ENCODE assay signal across 17 cellular contexts in genomic region chr10:84370268-84370667, GRCh38. TPM values are rescaled to one million over a fixed set of nuclear protein-coding genes. Genes with fewer than 3 reads are reported as not detected.
DNase-seq lines count a peak whose midpoint lies in the region; ATAC-seq, FAIRE-seq and TF ChIP-seq lines count a peak whose summit lies in the region.
"Had no signal": no experiment of that assay in that cellular context is flagged by ENCODE, and none has a peak within 500 bp of the region (broad histone marks: within the 10 kb centered on the region; RNA-seq: fewer than 3 reads in every experiment).

No MANE protein-coding gene starts in this region.

- CTCF ChIA-PET in A549 (lab: Yijun Ruan, JAX) (interaction anchor here (2.1 to 7.1 kb wide), 3 partner anchors 18 to 169 kb away, joined by 9 to 101 read pairs (median 18); no protein-coding TSS in a partner anchor), PC-3 (lab: Charles Lee) (no interaction called here), K562 (lab: Yijun Ruan, JAX; ENCODE audit: low intra/inter-chr PET ratio) (no interaction called here)
- CTCF ChIA-PET in CD4-positive, alpha-beta T cell (lab: Charles Lee) = interaction anchor here (1.9 kb wide), 1 partner anchor 106 kb away, joined by 6 read pairs; no protein-coding TSS in a partner anchor

- no peaks in the 10 kb centered on the region for H3K27me3 ChIP-seq in CD4-positive, alpha-beta T cell (ENCODE audit: control insufficient read depth, insufficient read depth, low read length)
- no peaks in the 10 kb centered on the region for H3K27me3 ChIP-seq in PC-3 (ENCODE audit: low read length)
- H3K27me3 ChIP-seq in K562 (ENCODE audit: control insufficient read depth in 2 of 2, insufficient read depth in 2 of 2, low read length in 2 of 2) = no peaks in the 10 kb centered on the region
- H3K27me3 ChIP-seq: BE2C had no signal

- no peak for FAIRE-seq in A549 (lab: Jason Lieb, UNC)
- FAIRE-seq in K562 (lab: Jason Lieb, UNC) = no peak
- FAIRE-seq: GM12891 had no signal

- POLR2A ChIA-PET in A549 (lab: Yijun Ruan, JAX) = interaction anchor here (1.5 kb wide), 1 partner anchor 170 kb away, joined by 3 read pairs; no protein-coding TSS in a partner anchor
- POLR2A ChIA-PET in CD4-positive, alpha-beta T cell (lab: Charles Lee) = no interaction called here
- POLR2A ChIA-PET in PC-3 (lab: Charles Lee; ENCODE audit: unreplicated experiment) = no interaction called here
- POLR2A ChIA-PET in K562 (lab: Yijun Ruan, JAX) = interaction anchor here (0.8 kb wide), 1 partner anchor 379 kb away, joined by 4 read pairs; no protein-coding TSS in a partner anchor

- BruUV-seq in PC-3 (replicated peaks; lab: Mats Ljungman, UMichigan) = no TSS peak
- BruUV-seq in K562 (replicated peaks; lab: Mats Ljungman, UMichigan) = no TSS peak

- WGBS in A549 (ENCODE audit: missing lambda C conversion rate) = 14% methylated on average over 2 of the region's 2 CpGs
- WGBS in K562 (ENCODE audit: insufficient coverage, low coverage, missing lambda C conversion rate) = 9% methylated on average over 2 of the region's 2 CpGs

- H2AFZ ChIP-seq in PC-3 (ENCODE audit: low read length) (no peak overlapping the region), K562 (ENCODE audit: low read depth, low read length) (no peak overlapping the region)

- H3K9me2 ChIP-seq in PC-3 (replicated peaks; ENCODE audit: low read length) = no peaks in the 10 kb centered on the region

- H3K4me3 ChIP-seq in A549 (no peak overlapping the region), PC-3 (ENCODE audit: low read length) (no peak overlapping the region), K562 (no peak overlapping the region)
- H3K4me3 ChIP-seq: HAP-1 had no signal

- H3K36me3 ChIP-seq in PC-3 (ENCODE audit: low read depth, low read length) = peaks cover 5% of the 10 kb centered on the region; the same call in 1 of the 2 replicates
- H3K36me3 ChIP-seq in K562 (ENCODE audit: control insufficient read depth, insufficient read depth, low read length) = peaks cover 10% of the 10 kb centered on the region; the same call in 2 of the 3 replicates

- intact Hi-C loops in CD4-positive, alpha-beta T cell (cut with DNase I, micrococcal nuclease) = no loop called here
- intact Hi-C loops in PC-3 (cut with micrococcal nuclease) = no loop called here
- intact Hi-C loops in K562 (cut with micrococcal nuclease) = loop anchor here (10.0 kb wide), 1 partner anchor 345 kb away; no protein-coding TSS in a partner anchor

- DNase-seq in A549 (ENCODE audit: low read depth in 1 of 2, low spot score in 1 of 2) (peak in 1 of 2 experiments; percentile 17), PC-3 (peak; percentile 70), K562 (ENCODE audit: extremely low read depth in 1 of 4, low spot score in 3 of 4) (no peak), NCI-H526 treated with DMSO at 0.1 percent for 48 hours (lab: John Stamatoyannopoulos, UW) (no peak), NCI-H2227 (lab: John Stamatoyannopoulos, UW; ENCODE audit: unreplicated experiment) (no peak), NAMALWA (ENCODE audit: low spot score) (no peak)
- DNase-seq in CD4-positive, alpha-beta T cell = no peak
- DNase-seq: BE2C, Calu3, DMS 273 treated with DMSO at 0.1 percent for 48 hours, DMS79, GOT3, KBM-7 had no signal

- no peaks in the 10 kb centered on the region for H3F3A ChIP-seq in PC-3 (ENCODE audit: low read length, unreplicated experiment)

- H3K27ac Mint-ChIP-seq in CD4-positive, alpha-beta T cell = peak overlapping the region; percentile 42

- H3K79me2 ChIP-seq in PC-3 (ENCODE audit: low read length) (0 out of 2 replicates have a peak, but pooled peaks cover 15% of the 10 kb centered on the region), K562 (ENCODE audit: control insufficient read depth, insufficient read depth, low read length) (no peaks in the 10 kb centered on the region)

- no peak for TF ChIP-seq EP300 in A549 (IDR thresholded peaks at IDR 0.05)
- TF ChIP-seq EP300 in K562 (IDR thresholded peaks at IDR 0.05; ENCODE audit: low read length) = no peak

- H4K20me1 ChIP-seq in PC-3 (ENCODE audit: low read length) = no peaks in the 10 kb centered on the region
- H4K20me1 ChIP-seq in K562 (replicated peaks; ENCODE audit: control insufficient read depth, insufficient read depth, low read length) = no peaks in the 10 kb centered on the region

- no peak for TF ChIP-seq CTCF in A549 (IDR thresholded peaks at IDR 0.05)
- TF ChIP-seq CTCF in CD4-positive, alpha-beta T cell (IDR thresholded peaks at IDR 0.05) = no peak
- no peak for TF ChIP-seq CTCF in PC-3 (conservative IDR thresholded peaks at IDR 0.05; ENCODE audit: low read depth, low read length)
- no peak for TF ChIP-seq CTCF in K562 (IDR thresholded peaks at IDR 0.05 in 2 of 3, conservative IDR thresholded peaks at IDR 0.05 in 1 of 3; ENCODE audit: insufficient read depth in 2 of 3, low read depth in 1 of 3, low read length in 3 of 3)

- H3K9me3 ChIP-seq in A549 (0 out of 3 replicates have a peak, but pooled peaks cover 2% of the 10 kb centered on the region), PC-3 (ENCODE audit: low read length) (no peaks in the 10 kb centered on the region), K562 (replicated peaks; ENCODE audit: control insufficient read depth, insufficient read depth, low read depth, low read length) (no peaks in the 10 kb centered on the region)
- H3K9me3 ChIP-seq in CD4-positive, alpha-beta T cell (ENCODE audit: control insufficient read depth, low read length) = no peaks in the 10 kb centered on the region
- H3K9me3 ChIP-seq: BE2C, HAP-1 had no signal

- H3K4me1 Mint-ChIP-seq in CD4-positive, alpha-beta T cell (ENCODE audit: low read depth) = peaks cover 61% of the 10 kb centered on the region

- H3K27ac ChIP-seq in A549 (peak overlapping the region; percentile 30 to 49; a peak in 3 of 6 replicates), PC-3 (ENCODE audit: low read length) (peak overlapping the region; percentile 38), K562 (ENCODE audit: extremely low read depth, low read depth, low read length) (no peak overlapping the region)
- H3K27ac ChIP-seq in CD4-positive, alpha-beta T cell (ENCODE audit: low read depth, low read length) = no peak overlapping the region
- H3K27ac ChIP-seq: C4-2B had no signal

- no peaks in the 10 kb centered on the region for H3K27me3 Mint-ChIP-seq in CD4-positive, alpha-beta T cell

- H3K4me1 ChIP-seq in A549 (peaks cover 26% of the 10 kb centered on the region), PC-3 (ENCODE audit: insufficient read depth, low read length) (peaks cover 14% of the 10 kb centered on the region), K562 (replicated peaks in 1 of 2; ENCODE audit: control insufficient read depth in 2 of 2, insufficient read depth in 2 of 2, low read length in 2 of 2) (no peaks in the 10 kb centered on the region)
- H3K4me1 ChIP-seq: BE2C, HAP-1 had no signal

- H3K4me2 ChIP-seq in A549 (peak overlapping the region; percentile 59), PC-3 (ENCODE audit: low read length) (peak overlapping the region; percentile 59), K562 (ENCODE audit: insufficient read depth, low read length) (no peak overlapping the region)

- H3K4me3 Mint-ChIP-seq in CD4-positive, alpha-beta T cell = no peak overlapping the region

- no peaks in the 10 kb centered on the region for H3K9me1 ChIP-seq in K562 (ENCODE audit: control insufficient read depth, insufficient read depth, low read length)

- in situ Hi-C loops in K562 (cut with MboI) = loop anchor here (5.0 kb wide), 1 partner anchor 172 kb away; no protein-coding TSS in a partner anchor

- peak in 1 of 2 experiments; percentile 61; a peak in 3 of 6 replicates for ATAC-seq in A549
- no peak for ATAC-seq in CD4-positive, alpha-beta T cell (ENCODE audit: poor library complexity)
- no peak for ATAC-seq in PC-3
- ATAC-seq in K562 = no peak
- ATAC-seq in HG03571 (IDR thresholded peaks at IDR 0.05; ENCODE audit: unreplicated experiment) = no peak

- no peak for TF ChIP-seq POLR2A in A549 (IDR thresholded peaks at IDR 0.05; ENCODE audit: low read length)
- no peak for TF ChIP-seq POLR2A in K562 (conservative IDR thresholded peaks at IDR 0.05)

- H3K9ac ChIP-seq in PC-3 (ENCODE audit: low read length) = no peak overlapping the region
- no peak overlapping the region for H3K9ac ChIP-seq in K562 (ENCODE audit: insufficient read depth in 1 of 2, low read depth in 2 of 2, low read length in 2 of 2)

- TF ChIP-seq RAD21 in A549 (conservative IDR thresholded peaks at IDR 0.05 in 1 of 2, IDR thresholded peaks at IDR 0.05 in 1 of 2) = no peak
- TF ChIP-seq RAD21 in K562 (CRISPR knock-in tag; conservative IDR thresholded peaks at IDR 0.05 in 1 of 2, IDR thresholded peaks at IDR 0.05 in 1 of 2) = no peak

- H3K9me3 Mint-ChIP-seq in CD4-positive, alpha-beta T cell = peaks cover 4% of the 10 kb centered on the region

- H3K36me3 Mint-ChIP-seq in CD4-positive, alpha-beta T cell (ENCODE audit: low read depth) = peaks cover 54% of the 10 kb centered on the region

TF ChIP-seq in A549, 52 proteins besides CTCF, POLR2A, EP300 and RAD21 (continues in another document):
- no peak for TF ChIP-seq HOXA7 (CRISPR knock-in tag; IDR thresholded peaks at IDR 0.05)

TF ChIP-seq in K562, 482 proteins besides CTCF, POLR2A, EP300 and RAD21 (continues in another document):
- no peak for TF ChIP-seq KLF6 (CRISPR knock-in tag; IDR thresholded peaks at IDR 0.05; ENCODE audit: borderline replicate concordance)

RNA-seq across cellular contexts. Expression of gene CCSER2, which starts 41.9 kb away (rescaled TPM):
- polyA plus RNA-seq in A549 (2011; rRNA removed) (26.4 and 28.2 TPM in 2 replicates), A549 (2017; fragmentation: RNase III; extraction: RNeasy Plus Mini Kit Qiagen cat#74134 plus additional on column Dnase treatment) (8.2 to 9.2 TPM (median 8.3 TPM) in 3 replicates), K562 (2011; rRNA removed) (14.8 and 16.7 TPM in 2 replicates), K562 (2014; fragmentation: Illumina TruSeq; extraction: Trizol) (7.0 and 9.7 TPM in 2 replicates), K562 (2014; fragmentation: Nextera tagmentation; extraction: Ambion mirVana) (1 to 10 TPM; 2.7 to 2.9 TPM), K562 (2014; rRNA removed) (3.1 and 4.0 TPM in 2 replicates)
- 4.8 and 6.0 TPM in 2 replicates for polyA plus RNA-seq in A549 (2012; cell fraction: cytosol; rRNA removed)
- polyA plus RNA-seq in A549 (2012; cell fraction: nucleus; rRNA removed) = 2.8 and 4.4 TPM in 2 replicates
- 23.5 and 25.4 TPM in 2 replicates for polyA minus RNA-seq in A549 (2011; rRNA and poly(A)+ RNA removed)
- total RNA-seq in CD4-positive, alpha-beta T cell = 100 to 1,000 TPM; 134 to 148 TPM
- total RNA-seq in PC-3 (2014; rRNA removed) (10.2 and 14.1 TPM in 2 replicates), K562 (2014; rRNA removed) (5.6 and 6.7 TPM in 2 replicates), K562 (2014; rRNA removed; fragmentation: Illumina TruSeq; extraction: Trizol) (12.0 and 13.9 TPM in 2 replicates), K562 (2015; rRNA removed; fragmentation: Illumina TruSeq; extraction: Trizol) (11.6 and 13.1 TPM in 2 replicates), K562 (2021) (14.1 and 15.1 TPM in 2 replicates)
- total RNA-seq in K562 (2011; cell fraction: chromatin; rRNA removed; ENCODE audit: low replicate concordance) = 14.7 and 55.1 TPM in 2 replicates
- total RNA-seq in K562 (2011; cell fraction: nucleolus; rRNA removed) = 6.0 and 8.9 TPM in 2 replicates
- total RNA-seq in K562 (2011; cell fraction: nucleoplasm; rRNA removed) = 11.3 and 12.2 TPM in 2 replicates
- 3.2 and 6.6 TPM in 2 replicates for polyA plus RNA-seq in K562 (2011; cell fraction: cytosol; rRNA removed)
- 4.8 and 9.8 TPM in 2 replicates for polyA plus RNA-seq in K562 (2011; cell fraction: nucleus; rRNA removed)
- 5.9 and 7.7 TPM in 2 replicates for polyA plus RNA-seq in K562 (2012)
- 31.4 and 46.2 TPM in 2 replicates for polyA minus RNA-seq in K562 (2011; rRNA and poly(A)+ RNA removed)
- polyA minus RNA-seq in K562 (2011; cell fraction: cytosol; rRNA and poly(A)+ RNA removed) = 10.7 and 26.6 TPM in 2 replicates
- polyA minus RNA-seq in K562 (2011; cell fraction: nucleus; rRNA and poly(A)+ RNA removed) = 18.3 and 50.9 TPM in 2 replicates

Comparison
In these comparisons a context has a peak if more than half of its experiments do, and no peak if none do; other contexts are left out.
1. H3K27ac ChIP-seq: peak in A549 (2 of 2) and PC-3 (single experiment); none in CD4-positive, alpha-beta T cell (single experiment) and K562 (single experiment).
2. CTCF ChIA-PET loops: an anchor here in A549 (2.1 to 7.1 kb wide) and CD4-positive, alpha-beta T cell (1.9 kb wide); none called in PC-3 and K562.
3. POLR2A ChIA-PET loops: an anchor here in A549 (1.5 kb wide) and K562 (0.8 kb wide); none called in CD4-positive, alpha-beta T cell and PC-3.
4. Of the 35 proteins assayed by ChIP-seq in both K562 and A549: peak only in K562: KDM1A; only in A549: CEBPB and JUNB; in both: none; in neither: 31; mixed calls (peak in some experiments, not most) for 1.